Comparison of ENCODE assay signal across 1 cellular context in the genomic region with DNA sequence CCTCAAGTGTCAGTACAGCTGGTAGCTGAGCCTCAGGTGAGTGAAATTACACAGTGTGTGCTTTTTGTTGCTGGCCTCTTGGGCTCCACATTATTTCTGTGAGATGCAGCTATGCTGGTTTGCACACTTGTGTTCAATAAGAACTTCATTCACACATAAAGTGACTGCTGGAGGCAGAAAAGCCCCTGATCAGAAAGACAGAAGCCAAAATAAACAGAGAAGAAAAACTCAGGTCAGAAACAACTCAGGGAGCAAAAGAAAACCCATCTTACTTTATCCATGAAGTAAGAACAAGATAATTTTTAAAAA.
TF ChIP-seq lines count a peak whose summit lies in the region.

No MANE protein-coding gene starts in this region.

TF ChIP-seq in HCT116, 20 proteins besides CTCF, POLR2A, EP300 and RAD21:
- TF ChIP-seq, protein P1, sequence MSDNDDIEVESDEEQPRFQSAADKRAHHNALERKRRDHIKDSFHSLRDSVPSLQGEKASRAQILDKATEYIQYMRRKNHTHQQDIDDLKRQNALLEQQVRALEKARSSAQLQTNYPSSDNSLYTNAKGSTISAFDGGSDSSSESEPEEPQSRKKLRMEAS (IDR thresholded peaks at IDR 0.05) = no peak
- no peak for TF ChIP-seq JUND (IDR thresholded peaks at IDR 0.05)
- TF ChIP-seq CBX3 (IDR thresholded peaks at IDR 0.05; ENCODE audit: low read depth) = 0 out of 2 replicates have a peak, but pooled peaks have one; percentile 4
- no peak for TF ChIP-seq EZH2 (IDR thresholded peaks at IDR 0.05)
TF ChIP-seq in HCT116: peak in this region for 1.
